In genomic region chrX:24498975-24499374, GRCh38 we compare ENCODE assay signal across 9 cellular contexts. TPM values are rescaled to one million over a fixed set of nuclear protein-coding genes. Genes with fewer than 3 reads are reported as not detected.
DNase-seq lines count a peak whose midpoint lies in the region; ATAC-seq lines count a peak whose summit lies in the region.
"Had no signal": no experiment of that assay in that cellular context is flagged by ENCODE, and none has a peak within 500 bp of the region (broad histone marks: within the 10 kb centered on the region; RNA-seq: fewer than 3 reads in every experiment).

No MANE protein-coding gene starts in this region.

- no peak for DNase-seq in activated T-cell treated with anti-CD3 and anti-CD28 coated beads, Interleukin-2, amount 50 U/mL, for 24 hours
- no peak for DNase-seq in activated T-cell treated with anti-CD3 and anti-CD28 coated beads for 4 hours
- no peak for DNase-seq in activated naive CD8-positive, alpha-beta T cell treated with anti-CD3 and anti-CD28 coated beads, Interleukin-2, amount 10 ng/mL, durations not matched to agents 7 days and 5 days
- DNase-seq in left lobe of liver (ENCODE audit: low spot score), result no peak
- no peak for DNase-seq in MG63
- DNase-seq in T1000 (lab: John Stamatoyannopoulos, UW), result no peak
- DNase-seq in stimulated activated CD4-positive, alpha-beta T cell treated with anti-CD3 and anti-CD28 coated beads, Interleukin-2, amount 100 ng/mL, for 24 hours, result no peak

- peaks cover 7% of the 10 kb centered on the region for H3K27me3 Mint-ChIP-seq in activated T-cell treated with anti-CD3 and anti-CD28 coated beads, Interleukin-2, amount 50 U/mL, for 24 hours
- H3K27me3 Mint-ChIP-seq in activated naive CD8-positive, alpha-beta T cell treated with anti-CD3 and anti-CD28 coated beads, Interleukin-2, amount 10 ng/mL, durations not matched to agents 7 days and 5 days, result no peaks in the 10 kb centered on the region
- H3K27me3 Mint-ChIP-seq: stimulated activated naive CD8-positive, alpha-beta T cell treated with anti-CD3 and anti-CD28 coated beads, Interleukin-15, Interleukin-2, amounts not matched to agents 100 ng/mL and 50 ng/mL, for 24 hours had no signal

- H3K9me3 Mint-ChIP-seq in activated T-cell treated with anti-CD3 and anti-CD28 coated beads, Interleukin-2, amount 50 U/mL, for 24 hours, result no peaks in the 10 kb centered on the region
- no peaks in the 10 kb centered on the region for H3K9me3 Mint-ChIP-seq in activated naive CD8-positive, alpha-beta T cell treated with anti-CD3 and anti-CD28 coated beads, Interleukin-2, amount 10 ng/mL, durations not matched to agents 7 days and 5 days
- H3K9me3 Mint-ChIP-seq: stimulated activated naive CD8-positive, alpha-beta T cell treated with anti-CD3 and anti-CD28 coated beads, Interleukin-15, Interleukin-2, amounts not matched to agents 100 ng/mL and 50 ng/mL, for 24 hours had no signal

- POLR2A ChIA-PET in activated naive CD8-positive, alpha-beta T cell treated with anti-CD3 and anti-CD28 coated beads, Interleukin-2, amount 10 ng/mL, durations not matched to agents 7 days and 5 days (lab: Charles Lee), result interaction anchor here (1.1 to 1.2 kb wide), 2 partner anchors 34 to 103 kb away, joined by 3 to 5 read pairs; partner anchors contain the start of gene PDK3

- ATAC-seq in HG03565 (IDR thresholded peaks at IDR 0.05; ENCODE audit: unreplicated experiment), result peak; percentile 54
- ATAC-seq in activated naive CD8-positive, alpha-beta T cell treated with anti-CD3 and anti-CD28 coated beads, Interleukin-2, amount 10 ng/mL, durations not matched to agents 7 days and 5 days (ENCODE audit: low read depth), result peak; percentile 68
- peak; percentile 56 for ATAC-seq in left lobe of liver

- peaks cover 34% of the 10 kb centered on the region for H3K36me3 Mint-ChIP-seq in activated T-cell treated with anti-CD3 and anti-CD28 coated beads, Interleukin-2, amount 50 U/mL, for 24 hours (ENCODE audit: low read depth)
- peaks cover 5% of the 10 kb centered on the region for H3K36me3 Mint-ChIP-seq in activated naive CD8-positive, alpha-beta T cell treated with anti-CD3 and anti-CD28 coated beads, Interleukin-2, amount 10 ng/mL, durations not matched to agents 7 days and 5 days

- no peaks in the 10 kb centered on the region for H3K27me3 ChIP-seq in MG63

- H3K4me1 Mint-ChIP-seq in activated T-cell treated with anti-CD3 and anti-CD28 coated beads, Interleukin-2, amount 50 U/mL, for 24 hours (ENCODE audit: low read depth), result peaks cover 29% of the 10 kb centered on the region
- peaks cover 17% of the 10 kb centered on the region for H3K4me1 Mint-ChIP-seq in activated naive CD8-positive, alpha-beta T cell treated with anti-CD3 and anti-CD28 coated beads, Interleukin-2, amount 10 ng/mL, durations not matched to agents 7 days and 5 days

- H3K36me3 ChIP-seq in MG63, result no peaks in the 10 kb centered on the region

- H3K4me3 Mint-ChIP-seq in activated T-cell treated with anti-CD3 and anti-CD28 coated beads, Interleukin-2, amount 50 U/mL, for 24 hours, result no peak overlapping the region
- peak overlapping the region; percentile 13 for H3K4me3 Mint-ChIP-seq in activated naive CD8-positive, alpha-beta T cell treated with anti-CD3 and anti-CD28 coated beads, Interleukin-2, amount 10 ng/mL, durations not matched to agents 7 days and 5 days
- H3K4me3 Mint-ChIP-seq: stimulated activated naive CD8-positive, alpha-beta T cell treated with anti-CD3 and anti-CD28 coated beads, Interleukin-15, Interleukin-2, amounts not matched to agents 100 ng/mL and 50 ng/mL, for 24 hours had no signal

- no peaks in the 10 kb centered on the region for H3K9me3 ChIP-seq in MG63

- no peak overlapping the region for H3K4me3 ChIP-seq in MG63

- peak overlapping the region; percentile 55 for H3K27ac Mint-ChIP-seq in activated T-cell treated with anti-CD3 and anti-CD28 coated beads, Interleukin-2, amount 50 U/mL, for 24 hours
- peak overlapping the region; percentile 63 for H3K27ac Mint-ChIP-seq in activated naive CD8-positive, alpha-beta T cell treated with anti-CD3 and anti-CD28 coated beads, Interleukin-2, amount 10 ng/mL, durations not matched to agents 7 days and 5 days

RNA-seq across cellular contexts. Expression of gene PDK3, which starts 33.9 kb away (rescaled TPM):
- 10 to 100 TPM; 32.1 to 32.4 TPM for total RNA-seq in activated naive CD8-positive, alpha-beta T cell treated with anti-CD3 and anti-CD28 coated beads, Interleukin-2, amount 10 ng/mL, durations not matched to agents 7 days and 5 days
- 12.6 TPM for total RNA-seq in left lobe of liver
- 3.1 and 3.8 TPM in 2 replicates for total RNA-seq in MG63 (2014; rRNA removed; shearing (Covaris generic); ENCODE audit: low replicate concordance)
